In the genomic region with DNA sequence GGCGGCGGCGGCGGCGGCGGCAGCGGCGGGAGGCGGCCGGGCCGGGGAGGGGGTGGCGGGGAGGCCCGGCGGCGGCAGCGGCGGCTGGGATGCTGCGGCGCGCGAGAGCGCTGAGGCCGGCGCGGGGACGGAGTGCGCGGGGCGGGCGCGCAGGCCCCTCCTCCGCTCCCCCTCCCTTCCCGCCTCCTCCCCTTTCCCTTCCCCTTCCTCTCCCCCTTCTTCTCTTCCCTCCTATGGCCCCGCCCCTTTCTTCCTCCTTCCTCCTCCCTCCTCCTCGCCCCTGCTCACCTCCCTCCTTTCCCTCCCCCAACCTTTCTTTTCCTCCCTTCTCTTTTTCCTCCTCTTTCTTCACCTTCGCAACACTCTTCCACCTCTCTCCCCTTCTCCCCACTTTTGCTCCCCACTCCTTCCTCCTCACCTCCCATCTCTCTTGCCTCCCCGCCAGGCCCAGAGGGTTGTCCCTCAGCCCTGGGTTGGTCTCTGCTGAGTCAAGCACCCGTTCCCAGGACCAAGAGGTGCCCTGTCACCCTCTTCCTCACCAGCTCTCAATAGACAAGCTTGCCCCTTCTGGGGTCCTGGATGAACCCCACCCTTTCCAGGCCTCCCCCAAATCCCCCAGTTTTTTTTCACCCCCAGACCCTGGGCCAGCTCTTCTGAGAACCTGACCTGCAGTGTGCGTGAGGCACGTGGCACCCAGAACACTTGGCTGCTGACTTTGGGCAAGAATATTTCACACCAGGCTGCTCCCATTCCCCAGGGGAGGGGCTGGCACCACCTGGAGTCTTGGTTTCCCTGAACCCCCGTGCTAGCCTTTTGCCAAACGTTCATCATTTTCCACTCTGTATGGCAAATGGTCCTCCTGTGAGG, we compare ENCODE assay signal across 8 cellular contexts. TPM values are rescaled to one million over a fixed set of nuclear protein-coding genes. Genes with fewer than 3 reads are reported as not detected.
A peak's percentile ranks its signal among the peaks of the same experiment; 100 is the strongest.
DNase-seq lines count a peak whose midpoint lies in the region; ATAC-seq and TF ChIP-seq lines count a peak whose summit lies in the region.

Gene SEMA4D (minus strand): TSS at position 136 of the 867 bp plus-strand sequence. CDS start 92,657 bp downstream, outside the sequence.

- H3K4me3 Mint-ChIP-seq in IgD-negative memory B cell, result peak within 1 kb of the TSS; percentile 87 to 99 (median 99)
- peak within 1 kb of the TSS; percentile 82 for H3K4me3 Mint-ChIP-seq in progenitor cell of endocrine pancreas (ENCODE audit: low read depth)

- no peaks in the 10 kb centered on the region for H3K4me1 ChIP-seq in right cardiac atrium (ENCODE audit: control insufficient read depth, insufficient read depth, low read length)

- no peaks in the 10 kb centered on the region for H3K27me3 ChIP-seq in right cardiac atrium (ENCODE audit: control insufficient read depth, insufficient read depth)

- peaks cover 4% of the 10 kb centered on the region for H3K36me3 Mint-ChIP-seq in IgD-negative memory B cell
- no peaks in the 10 kb centered on the region for H3K36me3 Mint-ChIP-seq in progenitor cell of endocrine pancreas (ENCODE audit: insufficient read depth)

- H3K27ac ChIP-seq in RWPE1, result no peak within 1 kb of the TSS
- no peak within 1 kb of the TSS for H3K27ac ChIP-seq in right cardiac atrium (ENCODE audit: low read length)

- POLR2A ChIA-PET in RWPE1 (lab: Yijun Ruan, JAX; ENCODE audit: low non-redundant PET), result interaction anchor here (0.8 kb wide), 1 partner anchor 9 kb away, joined by 4 read pairs; no protein-coding TSS in a partner anchor

- H3K9me3 Mint-ChIP-seq in IgD-negative memory B cell, result no peaks in the 10 kb centered on the region
- H3K9me3 Mint-ChIP-seq in progenitor cell of endocrine pancreas (ENCODE audit: low read depth), result no peaks in the 10 kb centered on the region

- H3K4me1 Mint-ChIP-seq in IgD-negative memory B cell (peaks cover 68 to 70% (median 69%) of the 10 kb centered on the region in 3 donors), progenitor cell of endocrine pancreas (ENCODE audit: low read depth) (peaks cover 34% of the 10 kb centered on the region)

- TF ChIP-seq CTCF in RWPE1 (conservative IDR thresholded peaks at IDR 0.05; ENCODE audit: low read depth) (no peak), progenitor cell of endocrine pancreas (IDR thresholded peaks at IDR 0.05; ENCODE audit: unreplicated experiment) (no peak)

- H3K4me3 ChIP-seq in right cardiac atrium (ENCODE audit: low read length), result peak within 1 kb of the TSS; percentile 93

- WGBS in right cardiac atrium, result 11% methylated on average over 42 of the region's 42 CpGs

- H3K27ac Mint-ChIP-seq in IgD-negative memory B cell (peak within 1 kb of the TSS; percentile 89 to 93 (median 91)), progenitor cell of endocrine pancreas (peak within 1 kb of the TSS; percentile 82)

- CTCF ChIA-PET in RWPE1 (lab: Yijun Ruan, JAX), result interaction anchor here (0.6 to 1.6 kb wide), 2 partner anchors 51 to 105 kb away, joined by 4 to 5 read pairs; no protein-coding TSS in a partner anchor

- H3K27me3 Mint-ChIP-seq in IgD-negative memory B cell, result no peaks in the 10 kb centered on the region
- peaks cover 10% of the 10 kb centered on the region for H3K27me3 Mint-ChIP-seq in progenitor cell of endocrine pancreas

- DNase-seq in Ammon's horn (ENCODE audit: low spot score), result peak; percentile 95
- DNase-seq in RWPE1 (ENCODE audit: low spot score), result peak; percentile 68
- DNase-seq in amygdala (lab: John Stamatoyannopoulos, UW), result peak in 47 of 56 donors; percentile 29 to 85 (median 64)
- DNase-seq in right cardiac atrium, result peak; percentile 75 to 88 (median 83)
- peak; percentile 49 for DNase-seq in progenitor cell of endocrine pancreas (ENCODE audit: low spot score, unreplicated experiment)

- ATAC-seq in GM19023 (IDR thresholded peaks at IDR 0.05; ENCODE audit: unreplicated experiment) (peak; percentile 37), right cardiac atrium (peak; percentile 77 to 81), HG03342 (IDR thresholded peaks at IDR 0.05; ENCODE audit: unreplicated experiment) (no peak)

- H3K9me3 ChIP-seq in right cardiac atrium (ENCODE audit: control insufficient read depth, low read length), result no peaks in the 10 kb centered on the region

- intact Hi-C loops in right cardiac atrium (cut with DNase I), result no loop called here

RNA-seq across cellular contexts. Expression of gene SEMA4D, which starts in this region (rescaled TPM):
- polyA plus RNA-seq in IgD-negative memory B cell, result 35.3 TPM
- 10 to 100 TPM; 23.3 to 28.3 (median 27.0) TPM for total RNA-seq in right cardiac atrium
- polyA plus RNA-seq in right cardiac atrium, result 13.0 TPM
- 63.1 and 65.3 TPM in 2 replicates for total RNA-seq in progenitor cell of endocrine pancreas
